Comparison of ENCODE assay signal across 8 cellular contexts in genomic region chr11:125592305-125593112, GRCh38. TPM values are rescaled to one million over a fixed set of nuclear protein-coding genes. Genes with fewer than 3 reads are reported as not detected.
A peak's percentile ranks its signal among the peaks of the same experiment; 100 is the strongest.
DNase-seq lines count a peak whose midpoint lies in the region; ATAC-seq lines count a peak whose summit lies in the region.

STT3A (plus strand) TSS chr11:125592852; CDS start chr11:125595916, 3,064 bp downstream.

- no peaks in the 10 kb centered on the region for H3K27me3 Mint-ChIP-seq in IgD-negative memory B cell

- peak within 1 kb of the TSS; percentile 87 to 97 (median 94) for H3K4me3 Mint-ChIP-seq in IgD-negative memory B cell

- peaks cover 8% of the 10 kb centered on the region for H3K36me3 Mint-ChIP-seq in IgD-negative memory B cell

- DNase-seq in DMS 273 treated with DMSO at 0.1 percent for 48 hours (lab: John Stamatoyannopoulos, UW): peak; percentile 97
- DNase-seq in OCI-M2 (lab: John Stamatoyannopoulos, UW; ENCODE audit: unreplicated experiment): peak; percentile 95
- DNase-seq in activated T-cell treated with anti-CD3 and anti-CD28 coated beads for 4 hours: peak; percentile 96
- DNase-seq in epidermal melanocyte (ENCODE audit: insufficient read length, low spot score): peak; percentile 82
- peak; percentile 100 for DNase-seq in middle frontal gyrus (ENCODE audit: extremely low spot score, low spot score)
- DNase-seq in stimulated activated CD8-positive, alpha-beta memory T cell treated with anti-CD3 and anti-CD28 coated beads, Interleukin-2, amount 100 ng/mL, for 48 hours (ENCODE audit: low read depth in 2 of 2): peak; percentile 90 to 94

- H3K4me1 Mint-ChIP-seq in IgD-negative memory B cell: peaks cover 24 to 31% (median 29%) of the 10 kb centered on the region in 3 donors

- peak within 1 kb of the TSS; percentile 90 to 99 (median 98) for H3K27ac Mint-ChIP-seq in IgD-negative memory B cell

- H3K9me3 Mint-ChIP-seq in IgD-negative memory B cell: no peaks in the 10 kb centered on the region

- ATAC-seq in GM21529 (IDR thresholded peaks at IDR 0.05; ENCODE audit: unreplicated experiment): peak; percentile 96

RNA-seq across cellular contexts. Expression of gene STT3A, which starts in this region (rescaled TPM):
- polyA plus RNA-seq in IgD-negative memory B cell: 57.7 TPM

Comparison
In these comparisons a context has a peak if more than half of its experiments do, and no peak if none do; other contexts are left out.
1. Peak in every context shown above with its lines: DNase-seq and ATAC-seq.